Comparison of ENCODE assay signal across 23 cellular contexts in genomic region chr14:53019391-53019790, GRCh38.
A peak's percentile ranks its signal among the peaks of the same experiment; 100 is the strongest.
DNase-seq lines count a peak whose midpoint lies in the region; ATAC-seq and TF ChIP-seq lines count a peak whose summit lies in the region.
"Had no signal": no experiment of that assay in that cellular context is flagged by ENCODE, and none has a peak within 500 bp of the region (broad histone marks: within the 10 kb centered on the region; RNA-seq: fewer than 3 reads in every experiment).

No MANE protein-coding gene starts in this region.

- H3K4me2 ChIP-seq in GM23248 (ENCODE audit: unreplicated experiment): no peak overlapping the region
- H3K4me2 ChIP-seq: BLaER1 treated with 17β-estradiol and CSF1 and Interleukin-3, amounts not matched to agents 10 nM and 100 nM had no signal

- H3K36me3 ChIP-seq in GM23248 (ENCODE audit: low read depth): no peaks in the 10 kb centered on the region
- H3K36me3 ChIP-seq in iPS-18a (ENCODE audit: control insufficient read depth, low read depth, low read length): no peaks in the 10 kb centered on the region
- H3K36me3 ChIP-seq: BLaER1 treated with 17β-estradiol and CSF1 and Interleukin-3, amounts not matched to agents 10 nM and 100 nM; MG63 had no signal

- H3K9ac ChIP-seq in GM23248 (no peak overlapping the region), iPS-18a (ENCODE audit: low read length) (peak overlapping the region; percentile 0)
- H3K9ac ChIP-seq: BLaER1 treated with 17β-estradiol and CSF1 and Interleukin-3, amounts not matched to agents 10 nM and 100 nM had no signal

- H4K20me1 ChIP-seq in GM23248 (ENCODE audit: insufficient read depth): no peaks in the 10 kb centered on the region
- H4K20me1 ChIP-seq: BLaER1 treated with 17β-estradiol and CSF1 and Interleukin-3, amounts not matched to agents 10 nM and 100 nM had no signal

- CTCF ChIA-PET in AG04449 (lab: Yijun Ruan, JAX): no interaction called here

- H3K79me2 ChIP-seq in GM23248 (ENCODE audit: insufficient read depth): no peaks in the 10 kb centered on the region

- ATAC-seq in GM21619 (IDR thresholded peaks at IDR 0.05; ENCODE audit: unreplicated experiment): no peak
- ATAC-seq in HG02623 (IDR thresholded peaks at IDR 0.05; ENCODE audit: unreplicated experiment): no peak
- ATAC-seq: CD8-positive, alpha-beta T cell; PC-3; SK-N-SH treated with all-trans-retinoic acid at 6 μM for 48 hours had no signal

- H3K4me1 ChIP-seq in GM23248 (ENCODE audit: insufficient read depth) (peaks cover 23% of the 10 kb centered on the region), iPS-18a (ENCODE audit: control insufficient read depth, low read depth, low read length) (peaks cover 26% of the 10 kb centered on the region)
- H3K4me1 ChIP-seq: BLaER1 treated with 17β-estradiol and CSF1 and Interleukin-3, amounts not matched to agents 10 nM and 100 nM had no signal

- H3K27me3 ChIP-seq in GM23248 (replicated peaks; ENCODE audit: insufficient read depth) (no peaks in the 10 kb centered on the region), iPS-18a (ENCODE audit: control insufficient read depth, insufficient read depth, low read length) (no peaks in the 10 kb centered on the region)
- H3K27me3 ChIP-seq: BLaER1 treated with 17β-estradiol and CSF1 and Interleukin-3, amounts not matched to agents 10 nM and 100 nM; MG63 had no signal

- in situ Hi-C loops in GM23248 (cut with MboI) (no loop called here), astrocyte of the spinal cord (cut with HindIII; ENCODE audit: low sequenced_read_pairs) (no loop called here)

- H2AFZ ChIP-seq in GM23248: no peak overlapping the region

- no peaks in the 10 kb centered on the region for H3K9me2 ChIP-seq in GM23248 (ENCODE audit: insufficient read depth)

- H3K27ac ChIP-seq in GM23248 (no peak overlapping the region), iPS-18a (ENCODE audit: low read length) (no peak overlapping the region)
- H3K27ac ChIP-seq: 22Rv1; BLaER1 treated with 17β-estradiol and CSF1 and Interleukin-3, amounts not matched to agents 10 nM and 100 nM had no signal

- DNase-seq in AG04449 (ENCODE audit: low read depth, low spot score) (peak; percentile 9), GM23248 (peak; percentile 52), astrocyte of the spinal cord (ENCODE audit: low read depth, low spot score) (peak; percentile 24), cerebellum (ENCODE audit: low spot score) (no peak)
- no peak for DNase-seq in activated CD4-positive, alpha-beta T cell treated with anti-CD3 and anti-CD28 coated beads for 48 hours
- DNase-seq: Calu3; CD8-positive, alpha-beta T cell; Kasumi-1; MG63; NCI-H1048; NCI-H1436 treated with DMSO at 0.1 percent for 48 hours; NCI-H2029; NCI-H345; NCI-H524 treated with DMSO at 0.1 percent for 48 hours; PC-3; RPMI8226; SHP77 treated with DMSO at 0.1 percent for 48 hours had no signal

- H3K9me3 ChIP-seq in GM23248 (ENCODE audit: low read depth) (no peaks in the 10 kb centered on the region), iPS-18a (ENCODE audit: control insufficient read depth, low read depth, low read length) (no peaks in the 10 kb centered on the region)
- H3K9me3 ChIP-seq: MG63 had no signal

- POLR2A ChIA-PET in AG04449 (lab: Yijun Ruan, JAX): no interaction called here

- TF ChIP-seq CTCF in AG04449 (IDR thresholded peaks at IDR 0.05; ENCODE audit: insufficient read depth, low read length, missing control alignments) (no peak), astrocyte of the spinal cord (IDR thresholded peaks at IDR 0.05; ENCODE audit: low read depth, low read length) (no peak)

- no peak overlapping the region for H3K4me3 ChIP-seq in AG04449 (ENCODE audit: low read depth, low read length)
- no peak overlapping the region for H3K4me3 ChIP-seq in GM23248
- no peak overlapping the region for H3K4me3 ChIP-seq in astrocyte of the spinal cord (ENCODE audit: low read depth, low read length)
- no peak overlapping the region for H3K4me3 ChIP-seq in iPS-18a (ENCODE audit: low read length)
- H3K4me3 ChIP-seq: BLaER1 treated with 17β-estradiol and CSF1 and Interleukin-3, amounts not matched to agents 10 nM and 100 nM; MG63 had no signal

- peaks cover 12% of the 10 kb centered on the region; the same call in 1 of the 2 replicates for H3F3A ChIP-seq in GM23248 (ENCODE audit: insufficient read depth)

Comparison
In these comparisons a context has a peak if more than half of its experiments do, and no peak if none do; other contexts are left out.
1. DNase-seq: peak in AG04449 (single experiment), GM23248 (single experiment) and astrocyte of the spinal cord (single experiment); none in cerebellum (single experiment) and activated CD4-positive, alpha-beta T cell treated with anti-CD3 and anti-CD28 coated beads for 48 hours (single experiment).